ENCODE assay signal across 8 cellular contexts in genomic region chr1:203272633-203273205, GRCh38. TPM values are rescaled to one million over a fixed set of nuclear protein-coding genes. Genes with fewer than 3 reads are reported as not detected.
DNase-seq lines count a peak whose midpoint lies in the region; ATAC-seq and TF ChIP-seq lines count a peak whose summit lies in the region.

No MANE protein-coding gene starts in this region.

- POLR2A ChIA-PET in activated CD8-positive, alpha-beta T cell treated with anti-CD3 and anti-CD28 coated beads for 36 hours (lab: Charles Lee) = interaction anchor here (0.6 to 9.6 kb wide), 8 partner anchors 10 to 61 kb away, joined by 3 to 94 read pairs (median 4); partner anchors contain the start of gene BTG2

- H3K27ac Mint-ChIP-seq in activated T-cell treated with anti-CD3 and anti-CD28 coated beads, Interleukin-2, amount 50 U/mL, for 72 hours = no peak overlapping the region
- H3K27ac Mint-ChIP-seq in activated CD8-positive, alpha-beta T cell treated with anti-CD3 and anti-CD28 coated beads for 36 hours = peak overlapping the region; percentile 83
- peak overlapping the region; percentile 90 for H3K27ac Mint-ChIP-seq in memory B cell

- WGBS in thymus = 34% methylated on average over 17 of the region's 17 CpGs

- no peaks in the 10 kb centered on the region for H3K36me3 ChIP-seq in thymus (ENCODE audit: control insufficient read depth, insufficient read depth)

- H3K27me3 Mint-ChIP-seq in activated T-cell treated with anti-CD3 and anti-CD28 coated beads, Interleukin-2, amount 50 U/mL, for 72 hours (ENCODE audit: low read depth) = no peaks in the 10 kb centered on the region
- no peaks in the 10 kb centered on the region for H3K27me3 Mint-ChIP-seq in activated CD8-positive, alpha-beta T cell treated with anti-CD3 and anti-CD28 coated beads for 36 hours
- H3K27me3 Mint-ChIP-seq in memory B cell = no peaks in the 10 kb centered on the region

- no peaks in the 10 kb centered on the region for H3K27me3 ChIP-seq in thymus (ENCODE audit: control insufficient read depth, insufficient read depth)

- TF ChIP-seq CTCF in activated CD8-positive, alpha-beta T cell treated with anti-CD3 and anti-CD28 coated beads for 36 hours (IDR thresholded peaks at IDR 0.05) = no peak

- H3K4me1 ChIP-seq in thymus (ENCODE audit: control insufficient read depth, insufficient read depth, low read length) = peaks cover 67% of the 10 kb centered on the region

- no peaks in the 10 kb centered on the region for H3K36me3 Mint-ChIP-seq in activated T-cell treated with anti-CD3 and anti-CD28 coated beads, Interleukin-2, amount 50 U/mL, for 72 hours (ENCODE audit: insufficient read depth in 2 of 2)
- no peaks in the 10 kb centered on the region for H3K36me3 Mint-ChIP-seq in activated CD8-positive, alpha-beta T cell treated with anti-CD3 and anti-CD28 coated beads for 36 hours (ENCODE audit: low read depth)
- no peaks in the 10 kb centered on the region for H3K36me3 Mint-ChIP-seq in memory B cell

- no peak overlapping the region for H3K27ac ChIP-seq in thymus (ENCODE audit: low read depth)

- H3K4me1 Mint-ChIP-seq in activated T-cell treated with anti-CD3 and anti-CD28 coated beads, Interleukin-2, amount 50 U/mL, for 72 hours (ENCODE audit: low read depth) = peaks cover 73% of the 10 kb centered on the region
- H3K4me1 Mint-ChIP-seq in activated CD8-positive, alpha-beta T cell treated with anti-CD3 and anti-CD28 coated beads for 36 hours (ENCODE audit: low read depth) = peaks cover 54% of the 10 kb centered on the region
- peaks cover 32% of the 10 kb centered on the region for H3K4me1 Mint-ChIP-seq in memory B cell

- intact Hi-C loops in activated CD8-positive, alpha-beta T cell treated with anti-CD3 and anti-CD28 coated beads for 36 hours (cut with micrococcal nuclease) = loop anchor here (1.0 to 5.0 kb wide), 2 partner anchors 35 to 66 kb away; partner anchors contain the start of gene BTG2
- intact Hi-C loops in head of caudate nucleus (cut with DNase I) = loop anchor here (2.0 kb wide), 1 partner anchor 66 kb away; no protein-coding TSS in a partner anchor

- CTCF ChIA-PET in activated CD8-positive, alpha-beta T cell treated with anti-CD3 and anti-CD28 coated beads for 36 hours (lab: Charles Lee) = interaction anchor here (0.6 to 20.6 kb wide), 10 partner anchors 13 to 256 kb away, joined by 3 to 1114 read pairs (median 85); partner anchors contain the start of genes BTG2 and FMOD

- peak overlapping the region; percentile 81 to 82 for H3K4me3 Mint-ChIP-seq in activated T-cell treated with anti-CD3 and anti-CD28 coated beads, Interleukin-2, amount 50 U/mL, for 72 hours
- peak overlapping the region; percentile 77 for H3K4me3 Mint-ChIP-seq in activated CD8-positive, alpha-beta T cell treated with anti-CD3 and anti-CD28 coated beads for 36 hours
- peak overlapping the region; percentile 87 for H3K4me3 Mint-ChIP-seq in memory B cell

- no peak for DNase-seq in activated T-cell treated with anti-CD3 and anti-CD28 coated beads, Interleukin-2, amount 50 U/mL, for 72 hours
- no peak for DNase-seq in activated T-cell treated with anti-CD3 and anti-CD28 coated beads, Interleukin-2, amount 50 U/mL, for 48 hours
- no peak for DNase-seq in activated CD8-positive, alpha-beta T cell treated with anti-CD3 and anti-CD28 coated beads for 36 hours
- DNase-seq in memory B cell (ENCODE audit: low spot score in 2 of 2) (no peak), head of caudate nucleus (no peak), HT-29 (ENCODE audit: low spot score) (no peak)

- H3K9me3 ChIP-seq in thymus (ENCODE audit: control insufficient read depth) = no peaks in the 10 kb centered on the region

- no peaks in the 10 kb centered on the region for H3K9me3 Mint-ChIP-seq in activated T-cell treated with anti-CD3 and anti-CD28 coated beads, Interleukin-2, amount 50 U/mL, for 72 hours
- no peaks in the 10 kb centered on the region for H3K9me3 Mint-ChIP-seq in activated CD8-positive, alpha-beta T cell treated with anti-CD3 and anti-CD28 coated beads for 36 hours
- H3K9me3 Mint-ChIP-seq in memory B cell = no peaks in the 10 kb centered on the region

- no peak for ATAC-seq in activated T-cell treated with anti-CD3 and anti-CD28 coated beads, Interleukin-2, amount 50 U/mL, for 72 hours (replicated peaks in 1 of 2)
- ATAC-seq in activated CD8-positive, alpha-beta T cell treated with anti-CD3 and anti-CD28 coated beads for 36 hours = no peak
- ATAC-seq in memory B cell (ENCODE audit: low read depth) (no peak), HG02840 (IDR thresholded peaks at IDR 0.05; ENCODE audit: low FRiP score, unreplicated experiment) (no peak)

- H3K4me3 ChIP-seq in thymus (ENCODE audit: low read length) = peak overlapping the region; percentile 69

RNA-seq across cellular contexts. Expression of gene BTG2, which starts 32.6 kb away (rescaled TPM):
- 100 to 1,000 TPM; 138 to 153 TPM for total RNA-seq in activated T-cell treated with anti-CD3 and anti-CD28 coated beads, Interleukin-2, amount 50 U/mL, for 72 hours
- 100 to 1,000 TPM; 115 TPM for total RNA-seq in activated CD8-positive, alpha-beta T cell treated with anti-CD3 and anti-CD28 coated beads for 36 hours
- 171 TPM for polyA plus RNA-seq in thymus
- total RNA-seq in HT-29 (2014; rRNA removed; shearing (Covaris generic)) = 103 and 116 TPM in 2 replicates

RNA-seq across cellular contexts. Expression of gene CHIT1, which starts 43.2 kb away (rescaled TPM):
- total RNA-seq in activated T-cell treated with anti-CD3 and anti-CD28 coated beads, Interleukin-2, amount 50 U/mL, for 72 hours = 1 to 10 TPM; 1.4 to 4.7 TPM
- under 1 TPM; 0.56 to 0.74 TPM for total RNA-seq in activated CD8-positive, alpha-beta T cell treated with anti-CD3 and anti-CD28 coated beads for 36 hours
- polyA plus RNA-seq in thymus = 36.0 TPM
- total RNA-seq in HT-29 (2014; rRNA removed; shearing (Covaris generic)) = not detected in 2 replicates
